In the genomic region with DNA sequence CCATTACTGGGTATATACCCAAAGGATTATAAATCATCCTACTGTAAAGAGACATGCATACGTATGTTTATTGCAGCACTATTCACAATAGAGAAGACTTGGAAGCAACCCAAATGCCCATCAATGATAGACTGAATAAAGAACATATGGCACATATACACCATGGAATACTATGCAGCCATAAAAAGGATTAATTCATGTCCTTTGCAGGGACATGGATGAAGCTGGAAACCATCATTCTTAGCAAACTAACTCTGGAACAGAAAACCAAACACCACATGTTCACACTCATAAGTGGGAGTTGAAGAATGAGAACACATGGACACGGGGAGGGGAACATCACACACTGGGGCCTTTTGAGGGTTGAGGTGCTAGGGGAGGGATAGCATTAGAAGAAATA, we compare ENCODE assay signal across 2 cellular contexts. TPM values are rescaled to one million over a fixed set of nuclear protein-coding genes. Genes with fewer than 3 reads are reported as not detected.
"Had no signal": no experiment of that assay in that cellular context is flagged by ENCODE, and none has a peak within 500 bp of the region (broad histone marks: within the 10 kb centered on the region; RNA-seq: fewer than 3 reads in every experiment).

No MANE protein-coding gene starts in this region.

RNA-seq across cellular contexts. Expression of a gene that starts 6.3 kb away (rescaled TPM):
- total RNA-seq: epithelial cell of proximal tubule, esophagus mucosa had no signal
